8 cellular contexts compared by ENCODE assay signal in genomic region chr9:136328011-136328621, GRCh38. TPM values are rescaled to one million over a fixed set of nuclear protein-coding genes. Genes with fewer than 3 reads are reported as not detected.
DNase-seq lines count a peak whose midpoint lies in the region; ATAC-seq, FAIRE-seq and TF ChIP-seq lines count a peak whose summit lies in the region.

No MANE protein-coding gene starts in this region.

- no peak for FAIRE-seq in GM12891 (lab: Jason Lieb, UNC)

- no peaks in the 10 kb centered on the region for H3K9me3 Mint-ChIP-seq in activated T-cell treated with anti-CD3 and anti-CD28 coated beads, Interleukin-2, amount 50 U/mL, for 4 hours

- H3K36me3 Mint-ChIP-seq in activated T-cell treated with anti-CD3 and anti-CD28 coated beads, Interleukin-2, amount 50 U/mL, for 4 hours (ENCODE audit: insufficient read depth) = no peaks in the 10 kb centered on the region

- peak; percentile 67 for DNase-seq in NCI-H345 (lab: John Stamatoyannopoulos, UW)
- no peak for DNase-seq in NCI-H345 treated with DMSO at 0.1 percent for 48 hours (lab: John Stamatoyannopoulos, UW; ENCODE audit: unreplicated experiment)
- DNase-seq in activated T-cell treated with anti-CD3 and anti-CD28 coated beads, Interleukin-2, amount 50 U/mL, for 4 hours = no peak
- peak in 4 of 49 donors; percentile 26 to 97 (median 31) for DNase-seq in substantia nigra (lab: John Stamatoyannopoulos, UW)
- DNase-seq in globus pallidus (ENCODE audit: low spot score) = no peak
- no peak for DNase-seq in GM12891 (ENCODE audit: insufficient read length, low spot score)

- TF ChIP-seq POLR2A in GM12891 (IDR thresholded peaks at IDR 0.05; ENCODE audit: low read depth, low read length) = no peak

- peak overlapping the region; percentile 66 for H3K27ac ChIP-seq in substantia nigra (ENCODE audit: low read depth, low read length, poor library complexity, severe bottlenecking)

- H3K4me1 Mint-ChIP-seq in activated T-cell treated with anti-CD3 and anti-CD28 coated beads, Interleukin-2, amount 50 U/mL, for 4 hours (ENCODE audit: low read depth) = peaks cover 7% of the 10 kb centered on the region

- peak in 1 of 2 donors; percentile 20 for ATAC-seq in activated T-cell treated with anti-CD3 and anti-CD28 coated beads, Interleukin-2, amount 50 U/mL, for 4 hours
- ATAC-seq in HG02870 (IDR thresholded peaks at IDR 0.05; ENCODE audit: unreplicated experiment) = no peak

- H3K4me3 ChIP-seq in iPS-11a (ENCODE audit: low read depth, low read length) = peak overlapping the region; percentile 24

- peak overlapping the region; percentile 60 for H3K4me3 Mint-ChIP-seq in activated T-cell treated with anti-CD3 and anti-CD28 coated beads, Interleukin-2, amount 50 U/mL, for 4 hours

- peaks cover 2% of the 10 kb centered on the region for H3K27me3 Mint-ChIP-seq in activated T-cell treated with anti-CD3 and anti-CD28 coated beads, Interleukin-2, amount 50 U/mL, for 4 hours (ENCODE audit: low read depth)

TF ChIP-seq in GM12891, 5 proteins besides CTCF, POLR2A, EP300 and RAD21:
- TF ChIP-seq SPI1 (IDR thresholded peaks at IDR 0.05; ENCODE audit: low read depth, low read length) (no peak), TAF1 (IDR thresholded peaks at IDR 0.05; ENCODE audit: low read depth, low read length) (no peak), POLR2AphosphoS5 (IDR thresholded peaks at IDR 0.05; ENCODE audit: low read depth, low read length) (no peak), POU2F2 (IDR thresholded peaks at IDR 0.05; ENCODE audit: low read depth, low read length) (no peak), PAX5 (IDR thresholded peaks at IDR 0.05; ENCODE audit: insufficient read depth, low read length, severe bottlenecking) (no peak)

RNA-seq across cellular contexts. Expression of gene GPSM1, which starts 0.8 kb away (rescaled TPM):
- 10 to 100 TPM; 12.8 to 13.6 (median 13.4) TPM for total RNA-seq in activated T-cell treated with anti-CD3 and anti-CD28 coated beads, Interleukin-2, amount 50 U/mL, for 4 hours
- 0.04 TPM for polyA plus RNA-seq in GM12891 (2012; ENCODE audit: low read depth, missing spikeins)

RNA-seq across cellular contexts. Expression of gene CCDC187, which starts 24.2 kb away (rescaled TPM):
- total RNA-seq in activated T-cell treated with anti-CD3 and anti-CD28 coated beads, Interleukin-2, amount 50 U/mL, for 4 hours = under 1 TPM in 1 of 3 donors, not detected in 2; 0.11 TPM
- polyA plus RNA-seq in GM12891 (2012; ENCODE audit: low read depth, missing spikeins) = 0.03 TPM

RNA-seq across cellular contexts. Expression of gene DNLZ, which starts 35.4 kb away (rescaled TPM):
- total RNA-seq in activated T-cell treated with anti-CD3 and anti-CD28 coated beads, Interleukin-2, amount 50 U/mL, for 4 hours = 10 to 100 TPM; 75.5 to 82.7 (median 75.5) TPM
- 12.1 TPM for polyA plus RNA-seq in GM12891 (2012; ENCODE audit: low read depth, missing spikeins)

RNA-seq across cellular contexts. Expression of gene CARD9, which starts 45.4 kb away (rescaled TPM):
- 1 to 10 TPM; 1.4 to 3.4 (median 2.4) TPM for total RNA-seq in activated T-cell treated with anti-CD3 and anti-CD28 coated beads, Interleukin-2, amount 50 U/mL, for 4 hours
- polyA plus RNA-seq in GM12891 (2012; ENCODE audit: low read depth, missing spikeins) = 0.33 TPM
